8 cellular contexts compared by ENCODE assay signal in the genomic region with DNA sequence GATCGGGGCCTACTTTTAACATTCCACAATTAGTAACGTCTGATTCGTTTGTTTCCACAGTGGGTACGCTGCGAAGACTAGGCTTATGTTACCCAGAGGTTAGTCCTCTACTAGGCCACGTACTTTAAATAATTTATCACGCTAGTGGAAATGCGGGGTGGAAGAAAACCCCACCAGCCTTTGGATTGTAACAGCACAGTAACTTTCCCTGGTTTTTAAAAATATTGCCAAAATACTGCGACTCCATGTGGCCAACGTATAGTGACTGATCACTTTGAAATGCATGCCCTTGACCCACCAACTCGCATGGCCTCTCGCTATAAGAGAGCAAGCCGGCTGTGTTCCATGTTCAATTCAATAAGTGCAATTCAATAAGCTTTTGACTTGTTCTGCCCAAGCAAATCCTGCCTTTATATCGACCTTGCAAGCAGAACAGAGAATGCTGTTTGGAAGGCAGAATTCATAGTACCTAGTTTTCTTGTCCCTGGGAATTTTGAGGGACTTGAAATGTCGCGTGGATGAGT. TPM values are rescaled to one million over a fixed set of nuclear protein-coding genes. Genes with fewer than 3 reads are reported as not detected.
DNase-seq lines count a peak whose midpoint lies in the region; ATAC-seq and TF ChIP-seq lines count a peak whose summit lies in the region.

No MANE protein-coding gene starts in this region.

- peak overlapping the region; percentile 68 for H2BK5ac ChIP-seq in mesendoderm (ENCODE audit: low read length)

- no peak overlapping the region for H4K8ac ChIP-seq in mesendoderm (ENCODE audit: low read depth, low read length)

- H3K27me3 ChIP-seq in mesendoderm (ENCODE audit: insufficient read depth, low read length, poor library complexity) = no peaks in the 10 kb centered on the region
- H3K27me3 ChIP-seq in vagina = no peaks in the 10 kb centered on the region

- peak overlapping the region; percentile 13 for H2AK5ac ChIP-seq in mesendoderm (ENCODE audit: low read length)

- WGBS in mesendoderm (ENCODE audit: extremely low coverage, insufficient coverage, low lambda C conversion rate) = no CpG with 5 or more reads among the region's 16 CpGs

- peak overlapping the region; percentile 94 for H3K9ac ChIP-seq in mesendoderm (ENCODE audit: low read length)

- H3K27ac ChIP-seq in mesendoderm (ENCODE audit: low read depth, low read length) (peak overlapping the region; percentile 93), vagina (peak overlapping the region; percentile 98)

- peak overlapping the region; percentile 82 to 91 for H3K4me3 Mint-ChIP-seq in CD14-positive monocyte
- H3K4me3 Mint-ChIP-seq in brain = peak overlapping the region; percentile 92 to 97 (median 95)

- peaks cover 4% of the 10 kb centered on the region for H3K79me1 ChIP-seq in mesendoderm (ENCODE audit: low read length)

- H3K9me3 Mint-ChIP-seq in CD14-positive monocyte (peaks cover 0 to 2% (median 0%) of the 10 kb centered on the region in 7 donors), brain (peaks cover 0 to 9% (median 0%) of the 10 kb centered on the region in 5 experiments)

- H2BK120ac ChIP-seq in mesendoderm (ENCODE audit: low read depth, low read length) = peak overlapping the region; percentile 10

- DNase-seq in CD14-positive monocyte (ENCODE audit: low spot score) (no peak), mesendoderm (peak; percentile 50), vagina (ENCODE audit: extremely low spot score in 2 of 2) (no peak), KBM-7 (no peak)
- no peak for DNase-seq in Jurkat, Clone E6-1 (ENCODE audit: low read depth, low spot score)
- DNase-seq in activated effector memory CD4-positive, alpha-beta T cell treated with Interleukin-2 at 50 U/mL for 16 hours = no peak

- peak overlapping the region; percentile 94 for H4K5ac ChIP-seq in mesendoderm (ENCODE audit: low read length)

- ATAC-seq in GM19452 (IDR thresholded peaks at IDR 0.05; ENCODE audit: unreplicated experiment) = no peak

- TF ChIP-seq CTCF in CD14-positive monocyte (IDR thresholded peaks at IDR 0.05) = no peak
- TF ChIP-seq CTCF in brain (conservative IDR thresholded peaks at IDR 0.05) = no peak
- TF ChIP-seq CTCF in vagina (IDR thresholded peaks at IDR 0.05) = no peak

- H2BK15ac ChIP-seq in mesendoderm (replicated peaks; ENCODE audit: low read depth) = peak overlapping the region; percentile 25

- H3K79me2 ChIP-seq in mesendoderm (ENCODE audit: control insufficient read depth, insufficient read depth, low read length) = peaks cover 17% of the 10 kb centered on the region

- no peaks in the 10 kb centered on the region for H3K36me3 ChIP-seq in mesendoderm (ENCODE audit: control insufficient read depth, insufficient read depth, low read length)
- no peaks in the 10 kb centered on the region for H3K36me3 ChIP-seq in vagina

- H3K27me3 Mint-ChIP-seq in CD14-positive monocyte (ENCODE audit: low read depth in 3 of 3) = no peaks in the 10 kb centered on the region
- H3K27me3 Mint-ChIP-seq in brain = peaks cover 6% of the 10 kb centered on the region

- H3K4me1 ChIP-seq in mesendoderm (ENCODE audit: control insufficient read depth, low read depth, low read length) (no peaks in the 10 kb centered on the region), vagina (peaks cover 23% of the 10 kb centered on the region)

- intact Hi-C loops in CD14-positive monocyte (cut with micrococcal nuclease) (loop anchor here (5.0 to 10.0 kb wide), 3 partner anchors 47 to 311 kb away; partner anchors contain the start of gene SEL1L (in 1 of the 2)), vagina (cut with DNase I) (no loop called here)

- peak overlapping the region; percentile 97 for H3K56ac ChIP-seq in mesendoderm (ENCODE audit: low read length)

- H3K9me3 ChIP-seq in vagina = no peaks in the 10 kb centered on the region

- peak overlapping the region; percentile 92 for H3K4ac ChIP-seq in mesendoderm (ENCODE audit: low read depth, low read length)

- in situ Hi-C loops in KBM-7 (cut with MboI; ENCODE audit: low pct_unique_long_range_greater_than_20kb, low sequenced_read_pairs) = no loop called here

- peak overlapping the region; percentile 47 for H3K4me2 ChIP-seq in mesendoderm (ENCODE audit: low read length)

- H3K18ac ChIP-seq in mesendoderm (ENCODE audit: low read length) = peak overlapping the region; percentile 86

- H3K4me1 Mint-ChIP-seq in CD14-positive monocyte (peaks cover 26% of the 10 kb centered on the region), brain (peaks cover 48% of the 10 kb centered on the region)

- H3K27ac Mint-ChIP-seq in CD14-positive monocyte = peak overlapping the region; percentile 98 to 99 (median 99)
- H3K27ac Mint-ChIP-seq in brain = peak overlapping the region; percentile 99 to 100 (median 100)

- no peak for TF ChIP-seq POLR2A in vagina (IDR thresholded peaks at IDR 0.05)

- peak overlapping the region; percentile 54 for H3K4me3 ChIP-seq in Jurkat, Clone E6-1 (ENCODE audit: low read length)
- H3K4me3 ChIP-seq in mesendoderm (ENCODE audit: low read length) = peak overlapping the region; percentile 32
- peak overlapping the region; percentile 83 to 85 for H3K4me3 ChIP-seq in vagina

- H3K23ac ChIP-seq in mesendoderm (ENCODE audit: low read length) = no peak overlapping the region

- H3K36me3 Mint-ChIP-seq in CD14-positive monocyte (no peaks in the 10 kb centered on the region), brain (peaks cover 3% of the 10 kb centered on the region)

RNA-seq across cellular contexts. Expression of gene GTF2A1, which starts 0.9 kb away (rescaled TPM):
- polyA plus RNA-seq in CD14-positive monocyte (10 to 100 TPM in 1 of 2 donors, 1 to 10 TPM in 1; 7.9 to 15.8 TPM), brain (ENCODE audit: insufficient read depth, low read depth, low replicate concordance) (11.5 TPM)
- 8.0 TPM for polyA plus RNA-seq in Jurkat, Clone E6-1 (2012; ENCODE audit: insufficient read depth, insufficient read length)
- polyA plus RNA-seq in mesendoderm (2013, experiment 1 of 2) = 30.2 TPM
- polyA plus RNA-seq in mesendoderm (2013, experiment 2 of 2) = 30.9 TPM
- 21.6 TPM for total RNA-seq in vagina

Comparison
In these comparisons a context has a peak if more than half of its experiments do, and no peak if none do; other contexts are left out.
1. H3K4me3 ChIP-seq: peak in every context shown above with its lines; median percentile 84 in vagina; 54 in Jurkat, Clone E6-1; 32 in mesendoderm.